ENCODE assay signal across 8 cellular contexts in genomic region chr9:19934301-19934868, GRCh38.
DNase-seq lines count a peak whose midpoint lies in the region; ATAC-seq and TF ChIP-seq lines count a peak whose summit lies in the region.

No MANE protein-coding gene starts in this region.

- TF ChIP-seq POLR2A in esophagus squamous epithelium (IDR thresholded peaks at IDR 0.05), result no peak

- WGBS in esophagus squamous epithelium, 2 donors, result 6 to 40% methylated on average over 15 to 23 of the region's 41 CpGs
- 13% methylated on average over 41 of the region's 41 CpGs for WGBS in urinary bladder

- no peaks in the 10 kb centered on the region for H3K9me3 ChIP-seq in esophagus squamous epithelium
- no peaks in the 10 kb centered on the region for H3K9me3 ChIP-seq in mucosa of rectum (ENCODE audit: control insufficient read depth in 2 of 2, low read length in 2 of 2)

- peak; percentile 39 for ATAC-seq in Right ventricle myocardium inferior
- ATAC-seq in GM19351 (IDR thresholded peaks at IDR 0.05; ENCODE audit: unreplicated experiment), result no peak

- no peaks in the 10 kb centered on the region for H3K36me3 ChIP-seq in esophagus squamous epithelium
- H3K36me3 ChIP-seq in mucosa of rectum (ENCODE audit: control insufficient read depth in 2 of 2, insufficient read depth in 2 of 2, low read length in 2 of 2), result no peaks in the 10 kb centered on the region
- no peaks in the 10 kb centered on the region for H3K36me3 ChIP-seq in urinary bladder (ENCODE audit: insufficient read depth)

- H3K27me3 ChIP-seq in esophagus squamous epithelium, result no peaks in the 10 kb centered on the region
- H3K27me3 ChIP-seq in mucosa of rectum (ENCODE audit: control insufficient read depth in 2 of 2, insufficient read depth in 2 of 2, low read length in 2 of 2), result no peaks in the 10 kb centered on the region

- DNase-seq in Right ventricle myocardium inferior (ENCODE audit: missing footprints) (peak; percentile 66), cardiac septum (ENCODE audit: low spot score) (no peak), esophagus squamous epithelium (lab: John Stamatoyannopoulos, UW) (no peak), GF-D8 (lab: John Stamatoyannopoulos, UW) (no peak), amniotic stem cell (lab: John Stamatoyannopoulos, UW) (no peak)

- no peak overlapping the region for H3K27ac ChIP-seq in esophagus squamous epithelium
- no peak overlapping the region for H3K27ac ChIP-seq in mucosa of rectum (ENCODE audit: low read depth in 2 of 2, low read length in 2 of 2)
- H3K27ac ChIP-seq in urinary bladder (ENCODE audit: low read depth), result no peak overlapping the region

- intact Hi-C loops in Right ventricle myocardium inferior (cut with DNase I), result no loop called here
- intact Hi-C loops in cardiac septum (cut with DNase I), result loop anchor here (10.0 kb wide), 1 partner anchor 690 kb away; the partner anchor contains the start of gene MLLT3
- intact Hi-C loops in esophagus squamous epithelium (cut with DNase I), result no loop called here

- peak overlapping the region in 1 of 2 donors; percentile 33 for H3K9ac ChIP-seq in mucosa of rectum (ENCODE audit: low read depth in 1 of 2, low read length in 2 of 2)

- peaks cover 0 to 12% (median 0%) of the 10 kb centered on the region in 3 donors for H3K4me1 ChIP-seq in esophagus squamous epithelium
- no peaks in the 10 kb centered on the region for H3K4me1 ChIP-seq in mucosa of rectum (ENCODE audit: control insufficient read depth in 2 of 2, insufficient read depth in 2 of 2, low read length in 2 of 2)
- H3K4me1 ChIP-seq in urinary bladder (ENCODE audit: insufficient read depth), result no peaks in the 10 kb centered on the region

- no peak for TF ChIP-seq CTCF in esophagus squamous epithelium (IDR thresholded peaks at IDR 0.05)

- H3K4me3 ChIP-seq in esophagus squamous epithelium (peak overlapping the region; percentile 32 to 66 (median 50)), mucosa of rectum (ENCODE audit: low read length in 2 of 2) (peak overlapping the region; percentile 43 to 66), urinary bladder (ENCODE audit: low read depth, low read length) (peak overlapping the region; percentile 26)
